In genomic region chr15:96331141-96331941, GRCh38 we compare ENCODE assay signal across 7 cellular contexts.
DNase-seq lines count a peak whose midpoint lies in the region; ATAC-seq and TF ChIP-seq lines count a peak whose summit lies in the region.

No MANE protein-coding gene starts in this region.

- peaks cover 0 to 2% of the 10 kb centered on the region in 2 donors for H3K9me3 ChIP-seq in mucosa of rectum (ENCODE audit: control insufficient read depth in 2 of 2, low read length in 2 of 2)

- peak overlapping the region; percentile 87 to 90 for H3K9ac ChIP-seq in mucosa of rectum (ENCODE audit: low read depth in 1 of 2, low read length in 2 of 2)

- H3K27ac ChIP-seq in coronary artery (peak overlapping the region; percentile 94 to 99), mucosa of rectum (ENCODE audit: low read depth in 2 of 2, low read length in 2 of 2) (peak overlapping the region; percentile 89 to 96)

- peak; percentile 17 for TF ChIP-seq POLR2A in NB4 (IDR thresholded peaks at IDR 0.05; ENCODE audit: extremely low read depth, insufficient read length)

- peaks cover 19 to 25% of the 10 kb centered on the region in 2 donors for H3K4me1 ChIP-seq in mucosa of rectum (ENCODE audit: control insufficient read depth in 2 of 2, insufficient read depth in 2 of 2, low read length in 2 of 2)

- peaks cover 5 to 6% of the 10 kb centered on the region in 2 donors for H3K27me3 ChIP-seq in mucosa of rectum (ENCODE audit: control insufficient read depth in 2 of 2, insufficient read depth in 2 of 2, low read length in 2 of 2)

- H3K36me3 ChIP-seq in mucosa of rectum (ENCODE audit: control insufficient read depth in 2 of 2, insufficient read depth in 2 of 2, low read length in 2 of 2), result peaks cover 3 to 9% of the 10 kb centered on the region in 2 donors

- DNase-seq in NB4 (ENCODE audit: low read depth), result peak; percentile 85
- DNase-seq in coronary artery (ENCODE audit: low spot score), result peak; percentile 69

- H3K4me3 ChIP-seq in NB4 (ENCODE audit: low read depth, low read length), result peak overlapping the region; percentile 82
- peak overlapping the region; percentile 94 for H3K4me3 ChIP-seq in coronary artery
- peak overlapping the region; percentile 94 to 96 for H3K4me3 ChIP-seq in mucosa of rectum (ENCODE audit: low read length in 2 of 2)

- TF ChIP-seq CTCF in NB4 (IDR thresholded peaks at IDR 0.05; ENCODE audit: low read depth, low read length) (no peak), coronary artery (IDR thresholded peaks at IDR 0.05) (no peak)

- ATAC-seq in GM19351 (IDR thresholded peaks at IDR 0.05; ENCODE audit: unreplicated experiment) (peak; percentile 13), GM21515 (IDR thresholded peaks at IDR 0.05; ENCODE audit: unreplicated experiment) (no peak), GM18511 (IDR thresholded peaks at IDR 0.05; ENCODE audit: unreplicated experiment) (no peak), HG03039 (IDR thresholded peaks at IDR 0.05; ENCODE audit: unreplicated experiment) (no peak)
